Comparison of ENCODE assay signal across 9 cellular contexts in genomic region chr1:3501856-3502665, GRCh38. TPM values are rescaled to one million over a fixed set of nuclear protein-coding genes. Genes with fewer than 3 reads are reported as not detected.
DNase-seq lines count a peak whose midpoint lies in the region; ATAC-seq and TF ChIP-seq lines count a peak whose summit lies in the region.
"Had no signal": no experiment of that assay in that cellular context is flagged by ENCODE, and none has a peak within 500 bp of the region (broad histone marks: within the 10 kb centered on the region; RNA-seq: fewer than 3 reads in every experiment).

No MANE protein-coding gene starts in this region.

- H3K27me3 Mint-ChIP-seq in glutamatergic neuron (ENCODE audit: unreplicated experiment) = no peaks in the 10 kb centered on the region

- H3K4me3 ChIP-seq in H7 (ENCODE audit: insufficient read depth, low read depth, low read length) = no peak overlapping the region

- peaks cover 3% of the 10 kb centered on the region for H3K9me3 Mint-ChIP-seq in glutamatergic neuron (ENCODE audit: unreplicated experiment)
- H3K9me3 Mint-ChIP-seq: nephron had no signal

- H3K36me3 ChIP-seq in H7 (replicated peaks; ENCODE audit: control insufficient read depth, insufficient read depth, low read length) = no peaks in the 10 kb centered on the region

- H3K4me1 Mint-ChIP-seq in glutamatergic neuron (ENCODE audit: low read depth, unreplicated experiment) = no peaks in the 10 kb centered on the region
- H3K4me1 Mint-ChIP-seq: nephron had no signal

- no peak overlapping the region for H3K27ac Mint-ChIP-seq in glutamatergic neuron (ENCODE audit: unreplicated experiment)
- H3K27ac Mint-ChIP-seq: nephron had no signal

- H3K4me3 Mint-ChIP-seq in glutamatergic neuron (ENCODE audit: unreplicated experiment) = no peak overlapping the region
- H3K4me3 Mint-ChIP-seq: nephron had no signal

- no peak for ATAC-seq in HG03457 (IDR thresholded peaks at IDR 0.05; ENCODE audit: unreplicated experiment)
- ATAC-seq in GM18517 (IDR thresholded peaks at IDR 0.05; ENCODE audit: unreplicated experiment) = no peak

- H3K27me3 ChIP-seq in H7 (ENCODE audit: control insufficient read depth, insufficient read depth, low read length) = no peaks in the 10 kb centered on the region

- TF ChIP-seq CTCF in glutamatergic neuron (IDR thresholded peaks at IDR 0.05; ENCODE audit: partially characterized antibody, unreplicated experiment) = no peak

- DNase-seq in AG08396 (ENCODE audit: low spot score) = peak; percentile 76
- DNase-seq in H7 = peak; percentile 97
- peak in 37 of 56 donors; percentile 1 to 97 (median 24) for DNase-seq in amygdala (lab: John Stamatoyannopoulos, UW)
- peak in 29 of 51 donors; percentile 4 to 69 (median 37) for DNase-seq in hypothalamus (lab: John Stamatoyannopoulos, UW)
- peak; percentile 29 for DNase-seq in stimulated activated CD4-positive, alpha-beta T cell treated with anti-CD3 and anti-CD28 coated beads, Interleukin-4, amount 100 ng/mL, for 24 hours
- no peak for DNase-seq in glutamatergic neuron

- no peaks in the 10 kb centered on the region for H3K36me3 Mint-ChIP-seq in glutamatergic neuron (ENCODE audit: unreplicated experiment)

RNA-seq across cellular contexts. Expression of gene ARHGEF16, which starts 47.6 kb away (rescaled TPM):
- total RNA-seq in H7 (2014; rRNA removed; shearing (Covaris generic)) = 34.7 and 45.8 TPM in 2 replicates
- 0.34 TPM for total RNA-seq in glutamatergic neuron (ENCODE audit: unreplicated experiment)

Comparison
In these comparisons a context has a peak if more than half of its experiments do, and no peak if none do; other contexts are left out.
1. RNA of gene ARHGEF16, which starts 47.6 kb away (total RNA-seq): 34.7 to 45.8 TPM in H7; 0.34 TPM in glutamatergic neuron (single experiment); every median in the first group is over 10 times any median in the second.